27 cellular contexts compared by ENCODE assay signal in genomic region chr16:50576403-50577113, GRCh38. TPM values are rescaled to one million over a fixed set of nuclear protein-coding genes. Genes with fewer than 3 reads are reported as not detected.
"Had no signal": no experiment of that assay in that cellular context is flagged by ENCODE, and none has a peak within 500 bp of the region (broad histone marks: within the 10 kb centered on the region; RNA-seq: fewer than 3 reads in every experiment).

No MANE protein-coding gene starts in this region.

- DNase-seq: dermis blood vessel endothelial cell; effector memory CD4-positive, alpha-beta T cell; esophagus squamous epithelium; foreskin melanocyte; glutamatergic neuron; heart right ventricle; hippocampal formation; islet precursor cell; kidney glomerular epithelial cell; mucosa of descending colon; naive B cell; nucleus accumbens; small intestine; stimulated activated CD4-positive, alpha-beta T cell treated with anti-CD3 and anti-CD28 coated beads, Interleukin-15, amount 100 ng/mL, for 24 hours; stimulated activated CD4-positive, alpha-beta T cell treated with anti-CD3 and anti-CD28 coated beads, Interleukin-2, amount 100 ng/mL, for 48 hours; stimulated activated naive B cell treated with anti-CD40 and anti-IgM and Interleukin-4, amounts not matched to agents 10 μg/mL and 1 μg/mL and 100 μg/mL, for 72 hours; stimulated activated naive CD8-positive, alpha-beta T cell treated with anti-CD3 and anti-CD28 coated beads, Interleukin-15, amount 100 ng/mL, for 72 hours; trophoblast cell had no signal

- H3K4me1 ChIP-seq: prostate gland had no signal

- H3K27ac Mint-ChIP-seq: memory B cell; naive B cell; natural killer cell treated with Interleukin-12 subunit alpha and Interleukin-12 subunit beta and Interleukin-15 and Interleukin-18, amount 100 ng/mL, for 72 hours; stimulated activated naive B cell treated with anti-CD40 and anti-IgM and Interleukin-4, amounts not matched to agents 10 μg/mL and 1 μg/mL and 100 μg/mL, for 72 hours; stimulated activated naive CD8-positive, alpha-beta T cell treated with anti-CD3 and anti-CD28 coated beads, Interleukin-15, amount 100 ng/mL, for 72 hours had no signal

- H3K27me3 ChIP-seq: esophagus squamous epithelium, suprapubic skin had no signal

- H3K4me3 Mint-ChIP-seq: memory B cell; naive B cell; natural killer cell treated with Interleukin-12 subunit alpha and Interleukin-12 subunit beta and Interleukin-15 and Interleukin-18, amount 100 ng/mL, for 72 hours; stimulated activated naive B cell treated with anti-CD40 and anti-IgM and Interleukin-4, amounts not matched to agents 10 μg/mL and 1 μg/mL and 100 μg/mL, for 72 hours; stimulated activated naive CD8-positive, alpha-beta T cell treated with anti-CD3 and anti-CD28 coated beads, Interleukin-15, amount 100 ng/mL, for 72 hours had no signal

- ATAC-seq: heart right ventricle; mucosa of descending colon; natural killer cell treated with Interleukin-12 subunit alpha and Interleukin-12 subunit beta and Interleukin-15 and Interleukin-18, amount 100 ng/mL, for 72 hours; right cardiac atrium; stimulated activated naive B cell treated with anti-CD40 and anti-IgM and Interleukin-4, amounts not matched to agents 10 μg/mL and 1 μg/mL and 100 μg/mL, for 72 hours; stimulated activated naive CD8-positive, alpha-beta T cell treated with anti-CD3 and anti-CD28 coated beads, Interleukin-15, amount 100 ng/mL, for 72 hours had no signal

- H3K36me3 Mint-ChIP-seq: natural killer cell treated with Interleukin-12 subunit alpha and Interleukin-12 subunit beta and Interleukin-15 and Interleukin-18, amount 100 ng/mL, for 72 hours had no signal

- H3K27ac ChIP-seq: heart right ventricle, suprapubic skin had no signal

- FAIRE-seq: endothelial cell of umbilical vein, small intestine had no signal

- H3K36me3 ChIP-seq: esophagus squamous epithelium, heart right ventricle, prostate gland, suprapubic skin had no signal

- H3K27me3 Mint-ChIP-seq: memory B cell; stimulated activated naive CD8-positive, alpha-beta T cell treated with anti-CD3 and anti-CD28 coated beads, Interleukin-15, amount 100 ng/mL, for 72 hours had no signal

- H3K9me3 ChIP-seq: esophagus squamous epithelium, heart right ventricle, mucosa of descending colon, prostate gland, suprapubic skin had no signal

- H3K9me3 Mint-ChIP-seq: natural killer cell treated with Interleukin-12 subunit alpha and Interleukin-12 subunit beta and Interleukin-15 and Interleukin-18, amount 100 ng/mL, for 72 hours; stimulated activated naive CD8-positive, alpha-beta T cell treated with anti-CD3 and anti-CD28 coated beads, Interleukin-15, amount 100 ng/mL, for 72 hours had no signal

- H3K4me3 ChIP-seq: coronary artery, esophagus squamous epithelium, heart right ventricle, lung, mucosa of descending colon, prostate gland, suprapubic skin had no signal

RNA-seq across cellular contexts. Expression of gene NKD1, which starts 28.4 kb away (rescaled TPM):
- total RNA-seq: dermis blood vessel endothelial cell, endothelial cell of umbilical vein, epithelial cell of proximal tubule had no signal
- polyA plus RNA-seq: endothelial cell of umbilical vein had no signal
